ENCODE assay signal across 8 cellular contexts in the genomic region with DNA sequence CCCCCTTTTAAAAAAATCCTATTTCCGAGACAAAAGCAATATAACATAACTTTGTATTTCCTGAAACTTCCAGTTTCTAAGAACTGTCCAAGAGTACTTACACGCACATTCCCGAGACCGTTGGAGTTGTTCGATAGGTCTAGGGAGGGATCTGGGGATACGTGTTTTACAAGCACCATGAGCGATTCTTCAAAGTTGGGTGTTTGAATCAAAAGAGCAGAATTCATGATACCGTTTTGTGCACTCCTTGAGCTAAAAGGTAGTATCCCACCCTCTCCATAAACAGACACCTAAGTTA. TPM values are rescaled to one million over a fixed set of nuclear protein-coding genes. Genes with fewer than 3 reads are reported as not detected.
DNase-seq lines count a peak whose midpoint lies in the region; ATAC-seq and TF ChIP-seq lines count a peak whose summit lies in the region.

No MANE protein-coding gene starts in this region.

- peak overlapping the region; percentile 84 for H3K4me3 ChIP-seq in CD8-positive, alpha-beta T cell (ENCODE audit: low read depth, low read length)
- H3K4me3 ChIP-seq in LNCaP clone FGC (ENCODE audit: low read depth, low read length) = peak overlapping the region; percentile 66
- peak overlapping the region; percentile 89 for H3K4me3 ChIP-seq in naive thymus-derived CD4-positive, alpha-beta T cell (ENCODE audit: low read length)

- peaks cover 21% of the 10 kb centered on the region for H3K36me3 Mint-ChIP-seq in CD8-positive, alpha-beta T cell
- peaks cover 0 to 25% (median 4%) of the 10 kb centered on the region in 5 donors for H3K36me3 Mint-ChIP-seq in naive thymus-derived CD4-positive, alpha-beta T cell

- intact Hi-C loops in CD8-positive, alpha-beta T cell (cut with DNase I, micrococcal nuclease) = loop anchor here (1.0 to 5.0 kb wide), 8 partner anchors 10 to 1390 kb away; a partner anchor contains a TSS
- intact Hi-C loops in naive thymus-derived CD4-positive, alpha-beta T cell (cut with micrococcal nuclease) = loop anchor here (1.0 to 10.0 kb wide), 12 partner anchors 50 to 885 kb away; a partner anchor contains a TSS

- H3K27me3 Mint-ChIP-seq in CD8-positive, alpha-beta T cell (ENCODE audit: low read depth) = no peaks in the 10 kb centered on the region
- H3K27me3 Mint-ChIP-seq in naive thymus-derived CD4-positive, alpha-beta T cell = no peaks in the 10 kb centered on the region

- H3K27ac ChIP-seq in CD8-positive, alpha-beta T cell (ENCODE audit: low read depth, low read length) = peak overlapping the region; percentile 89
- peak overlapping the region; percentile 0 for H3K27ac ChIP-seq in cingulate gyrus (ENCODE audit: low read depth, low read length)
- H3K27ac ChIP-seq in naive thymus-derived CD4-positive, alpha-beta T cell (ENCODE audit: low read depth, low read length) = peak overlapping the region; percentile 97

- TF ChIP-seq CTCF in CD8-positive, alpha-beta T cell (IDR thresholded peaks at IDR 0.05) = no peak
- TF ChIP-seq CTCF in LNCaP clone FGC (IDR thresholded peaks at IDR 0.05; ENCODE audit: control insufficient read depth, extremely low read depth, insufficient read depth) = no peak

- peaks cover 42% of the 10 kb centered on the region for H3K4me1 Mint-ChIP-seq in CD8-positive, alpha-beta T cell (ENCODE audit: low read depth)
- H3K4me1 Mint-ChIP-seq in naive thymus-derived CD4-positive, alpha-beta T cell = peaks cover 8 to 41% (median 32%) of the 10 kb centered on the region in 7 donors

- H3K36me3 ChIP-seq in CD8-positive, alpha-beta T cell (ENCODE audit: insufficient read depth, low read length) = no peaks in the 10 kb centered on the region
- H3K36me3 ChIP-seq in naive thymus-derived CD4-positive, alpha-beta T cell (ENCODE audit: control insufficient read depth in 2 of 3, insufficient read depth in 3 of 3, low read length in 3 of 3) = peaks cover 0 to 8% (median 0%) of the 10 kb centered on the region in 3 experiments

- POLR2A ChIA-PET in CD8-positive, alpha-beta T cell (lab: Charles Lee) = interaction anchor here (2.3 to 5.0 kb wide), 2 partner anchors 10 to 64 kb away, joined by 9 to 80 read pairs; no protein-coding TSS in a partner anchor
- POLR2A ChIA-PET in naive thymus-derived CD4-positive, alpha-beta T cell (lab: Charles Lee) = interaction anchor here (0.9 to 4.6 kb wide), 11 partner anchors 10 to 694 kb away, joined by 3 to 117 read pairs (median 4); a partner anchor contains a TSS

- H3K27ac Mint-ChIP-seq in CD8-positive, alpha-beta T cell = peak overlapping the region; percentile 89
- H3K27ac Mint-ChIP-seq in naive thymus-derived CD4-positive, alpha-beta T cell = peak overlapping the region; percentile 81 to 99 (median 93)

- no peaks in the 10 kb centered on the region for H3K27me3 ChIP-seq in CD8-positive, alpha-beta T cell (ENCODE audit: insufficient read depth, low read length)
- no peaks in the 10 kb centered on the region for H3K27me3 ChIP-seq in naive thymus-derived CD4-positive, alpha-beta T cell (ENCODE audit: control insufficient read depth in 2 of 2, insufficient read depth in 2 of 2, low read length in 2 of 2)

- H3K9me3 ChIP-seq in CD8-positive, alpha-beta T cell (ENCODE audit: low read length) = no peaks in the 10 kb centered on the region
- no peaks in the 10 kb centered on the region for H3K9me3 ChIP-seq in naive thymus-derived CD4-positive, alpha-beta T cell (ENCODE audit: control insufficient read depth in 2 of 3, low read length in 3 of 3)

- DNase-seq in CD8-positive, alpha-beta T cell = no peak
- DNase-seq in LNCaP clone FGC (ENCODE audit: low read depth) (no peak), H4 (ENCODE audit: low spot score) (no peak), NCI-H1048 (lab: John Stamatoyannopoulos, UW) (no peak)
- no peak for DNase-seq in naive thymus-derived CD4-positive, alpha-beta T cell

- peak; percentile 1 for ATAC-seq in CD8-positive, alpha-beta T cell
- ATAC-seq in naive thymus-derived CD4-positive, alpha-beta T cell = no peak
- ATAC-seq in HG02852 (IDR thresholded peaks at IDR 0.05; ENCODE audit: unreplicated experiment) (no peak), GM21447 (IDR thresholded peaks at IDR 0.05; ENCODE audit: unreplicated experiment) (no peak)

- H3K9me3 Mint-ChIP-seq in CD8-positive, alpha-beta T cell = no peaks in the 10 kb centered on the region
- H3K9me3 Mint-ChIP-seq in naive thymus-derived CD4-positive, alpha-beta T cell = peaks cover 0 to 2% (median 0%) of the 10 kb centered on the region in 11 donors

- CTCF ChIA-PET in CD8-positive, alpha-beta T cell (lab: Charles Lee) = interaction anchor here (0.7 to 1.6 kb wide), 3 partner anchors 10 to 345 kb away, joined by 3 to 5 read pairs (median 3); no protein-coding TSS in a partner anchor
- CTCF ChIA-PET in naive thymus-derived CD4-positive, alpha-beta T cell (lab: Charles Lee) = interaction anchor here (1.4 to 3.1 kb wide), 5 partner anchors 10 to 54 kb away, joined by 3 to 19 read pairs (median 5); no protein-coding TSS in a partner anchor

- peaks cover 22% of the 10 kb centered on the region for H3K4me1 ChIP-seq in CD8-positive, alpha-beta T cell (ENCODE audit: insufficient read depth, low read length)
- peaks cover 8 to 16% of the 10 kb centered on the region in 2 donors for H3K4me1 ChIP-seq in naive thymus-derived CD4-positive, alpha-beta T cell (ENCODE audit: control insufficient read depth in 2 of 2, insufficient read depth in 2 of 2, low read length in 2 of 2)

- H3K4me3 Mint-ChIP-seq in CD8-positive, alpha-beta T cell = peak overlapping the region; percentile 87
- peak overlapping the region; percentile 90 to 100 (median 95) for H3K4me3 Mint-ChIP-seq in naive thymus-derived CD4-positive, alpha-beta T cell

RNA-seq across cellular contexts. Expression of a gene that starts 0.7 kb away (rescaled TPM):
- 10 to 100 TPM; 73.0 to 88.9 TPM for total RNA-seq in CD8-positive, alpha-beta T cell
- total RNA-seq in naive thymus-derived CD4-positive, alpha-beta T cell = 100 to 1,000 TPM in 4 of 5 experiments, 10 to 100 TPM in 1; 97.3 to 138 (median 126) TPM
- polyA plus RNA-seq in naive thymus-derived CD4-positive, alpha-beta T cell = 10 to 100 TPM; 41.9 to 50.1 TPM
- 13.0 and 17.5 TPM in 2 replicates for total RNA-seq in H4 (2014; rRNA removed; shearing (Covaris generic))

Comparison
In these comparisons a context has a peak if more than half of its experiments do, and no peak if none do; other contexts are left out.
1. H3K27ac ChIP-seq: peak in every context shown above with its lines; median percentile 97 in naive thymus-derived CD4-positive, alpha-beta T cell; 89 in CD8-positive, alpha-beta T cell; 0 in cingulate gyrus.